In genomic region chr15:39551476-39551875, GRCh38 we compare ENCODE assay signal across 8 cellular contexts.
"Had no signal": no experiment of that assay in that cellular context is flagged by ENCODE, and none has a peak within 500 bp of the region (broad histone marks: within the 10 kb centered on the region; RNA-seq: fewer than 3 reads in every experiment).

No MANE protein-coding gene starts in this region.

- H3K27ac ChIP-seq: GM23248 had no signal

- H3K36me3 ChIP-seq: HAP-1 had no signal

- H3K4me1 ChIP-seq: HAP-1 had no signal

- H3K9me3 ChIP-seq: HAP-1 had no signal

- DNase-seq: GM23248, GOT3, H7, H9, HCEC 1CT, HFFc6 had no signal

- H3K4me3 ChIP-seq: GM23248, GM23338, HAP-1 had no signal
